8 cellular contexts compared by ENCODE assay signal in the genomic region with DNA sequence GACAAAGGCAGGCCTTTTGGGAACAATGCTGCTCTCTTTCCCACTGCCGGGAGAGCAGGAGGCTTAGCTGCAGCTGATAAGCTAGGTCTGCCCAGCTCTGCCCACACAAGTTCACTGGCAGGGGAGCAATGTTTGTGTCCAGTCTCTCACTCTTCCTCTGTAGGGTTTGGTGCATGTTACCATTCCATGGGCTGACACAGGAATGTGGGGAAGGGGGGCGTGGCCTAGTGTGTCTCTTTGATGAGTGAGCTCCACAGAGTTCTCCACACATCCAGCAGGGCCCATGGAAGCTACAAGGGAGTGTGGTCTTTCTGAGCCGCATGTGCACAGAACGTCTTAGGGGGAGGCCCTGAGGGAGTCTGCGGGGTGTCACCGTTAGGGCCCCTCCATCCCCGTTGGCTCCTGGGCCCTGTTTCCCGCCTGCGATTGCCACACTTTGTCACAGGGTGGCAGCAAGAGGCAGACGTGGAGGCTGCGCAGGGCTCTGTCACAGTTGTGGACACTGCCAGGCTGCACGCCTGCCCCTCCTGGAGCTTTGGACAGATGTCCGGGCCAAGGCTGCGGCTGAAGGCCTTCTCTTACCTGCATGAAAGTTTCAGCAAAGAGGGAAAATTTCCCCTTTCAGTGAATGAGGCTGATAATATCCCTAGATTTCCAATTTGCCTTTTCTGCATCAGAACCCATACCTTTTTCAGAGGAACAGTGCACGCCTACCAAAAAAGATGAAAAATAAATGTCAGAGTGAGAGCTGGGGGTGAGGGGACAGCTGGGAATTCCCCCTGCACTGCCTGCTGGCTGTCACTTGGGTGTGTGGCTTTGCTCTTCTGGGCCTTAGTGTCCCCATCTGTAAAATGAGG. TPM values are rescaled to one million over a fixed set of nuclear protein-coding genes. Genes with fewer than 3 reads are reported as not detected.
DNase-seq lines count a peak whose midpoint lies in the region; ATAC-seq and TF ChIP-seq lines count a peak whose summit lies in the region.

No MANE protein-coding gene starts in this region.

- ATAC-seq in HG03432 (IDR thresholded peaks at IDR 0.05; ENCODE audit: unreplicated experiment) (peak; percentile 64), psoas muscle (peak; percentile 95 to 99 (median 98)), GM18502 (IDR thresholded peaks at IDR 0.05; ENCODE audit: poor library complexity, unreplicated experiment) (no peak), GM18520 (IDR thresholded peaks at IDR 0.05; ENCODE audit: unreplicated experiment) (no peak), GM18517 (IDR thresholded peaks at IDR 0.05; ENCODE audit: unreplicated experiment) (no peak)

- no peaks in the 10 kb centered on the region for H3K27me3 ChIP-seq in psoas muscle (ENCODE audit: insufficient read depth in 3 of 3, low read length in 2 of 3)

- H3K9me3 ChIP-seq in psoas muscle: no peaks in the 10 kb centered on the region

- no peaks in the 10 kb centered on the region for H3K36me3 ChIP-seq in psoas muscle (ENCODE audit: insufficient read depth in 1 of 2, low read depth in 1 of 2)

- WGBS in psoas muscle, 3 donors: 12 to 18% (median 17%) methylated on average over 15 of the region's 15 CpGs

- no peak overlapping the region for H3K4me3 ChIP-seq in psoas muscle

- H3K27ac ChIP-seq in psoas muscle: no peak overlapping the region

- TF ChIP-seq CTCF in psoas muscle (IDR thresholded peaks at IDR 0.05): peak; percentile 79

- H3K4me1 ChIP-seq in psoas muscle: peaks cover 7% of the 10 kb centered on the region

- DNase-seq in COLO829 (ENCODE audit: low spot score) (peak; percentile 40), RPMI8226 (peak; percentile 51), germinal center (ENCODE audit: low spot score) (peak; percentile 21), psoas muscle (peak; percentile 61 to 85)

- intact Hi-C loops in psoas muscle (cut with DNase I): loop anchor here (1.0 to 5.0 kb wide), 3 partner anchors 209 to 228 kb away; no protein-coding TSS in a partner anchor

RNA-seq across cellular contexts. Expression of a gene that starts 24.3 kb away (rescaled TPM):
- 10 to 100 TPM in 2 of 4 donors, 1 to 10 TPM in 2; 6.1 to 13.5 (median 8.5) TPM for total RNA-seq in psoas muscle
- polyA plus RNA-seq in psoas muscle: 10 to 100 TPM in 1 of 3 donors, 1 to 10 TPM in 2; 2.7 to 11.7 (median 9.0) TPM

Comparison
In these comparisons a context has a peak if more than half of its experiments do, and no peak if none do; other contexts are left out.
1. DNase-seq: peak in every context shown above with its lines; median percentile 73 in psoas muscle; 51 in RPMI8226; 40 in COLO829; 21 in germinal center.
2. ATAC-seq: peak in HG03432 (single experiment) and psoas muscle (4 of 4); none in GM18502 (single experiment), GM18520 (single experiment) and GM18517 (single experiment).